ENCODE assay signal across 9 cellular contexts in the genomic region with DNA sequence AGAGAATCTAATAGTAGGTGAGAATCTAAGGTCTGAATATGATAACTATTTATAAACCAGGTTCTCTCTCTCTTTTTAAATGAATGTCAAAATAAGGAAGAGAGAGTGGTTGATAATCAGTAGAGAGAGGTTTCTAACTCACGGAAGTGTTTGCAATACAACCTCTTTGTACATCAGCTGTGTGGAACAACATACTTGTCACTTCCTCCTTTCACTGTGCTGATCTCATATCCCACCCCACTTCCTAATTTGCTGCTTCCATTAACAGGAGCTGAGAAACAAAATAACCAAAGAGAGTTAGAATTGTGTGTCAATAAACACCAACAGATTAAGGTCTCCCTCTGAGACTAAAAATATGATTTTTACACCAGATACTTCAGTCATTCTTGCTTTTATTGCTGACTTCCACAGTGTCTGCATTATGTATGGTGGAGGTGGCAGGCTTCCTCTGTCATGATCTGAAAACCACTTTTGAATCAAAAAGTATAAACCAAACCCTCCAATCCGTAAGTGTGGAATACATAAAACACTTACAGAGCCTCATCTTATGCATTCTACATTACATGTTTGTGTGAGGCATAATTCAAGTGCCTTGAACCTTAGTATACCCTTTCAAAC. TPM values are rescaled to one million over a fixed set of nuclear protein-coding genes. Genes with fewer than 3 reads are reported as not detected.
DNase-seq lines count a peak whose midpoint lies in the region; ATAC-seq, FAIRE-seq and TF ChIP-seq lines count a peak whose summit lies in the region.
"Had no signal": no experiment of that assay in that cellular context is flagged by ENCODE, and none has a peak within 500 bp of the region (broad histone marks: within the 10 kb centered on the region; RNA-seq: fewer than 3 reads in every experiment).

No MANE protein-coding gene starts in this region.

- H3K4me1 ChIP-seq in right lobe of liver: peaks cover 0 to 11% (median 3%) of the 10 kb centered on the region in 4 donors

- TF ChIP-seq POLR2A in right lobe of liver (IDR thresholded peaks at IDR 0.05): no peak

- H3K4me3 Mint-ChIP-seq in T-helper 17 cell: no peak overlapping the region

- no peak for FAIRE-seq in urothelium cell line (lab: Jason Lieb, UNC)

- H3K36me3 Mint-ChIP-seq in T-helper 17 cell (ENCODE audit: low read depth): peaks cover 6% of the 10 kb centered on the region

- H3K27ac Mint-ChIP-seq in T-helper 17 cell: peak overlapping the region; percentile 93

- ATAC-seq in HG02981 (IDR thresholded peaks at IDR 0.05; ENCODE audit: unreplicated experiment) (peak; percentile 85), T-helper 17 cell (peak; percentile 76), right lobe of liver (peak; percentile 65 to 76 (median 75))

- DNase-seq in DMS153 (lab: John Stamatoyannopoulos, UW) (peak; percentile 1), DMS153 treated with DMSO at 0.1 percent for 48 hours (lab: John Stamatoyannopoulos, UW; ENCODE audit: unreplicated experiment) (no peak), T-helper 17 cell (no peak), right lobe of liver (no peak), hepatic stellate cell (ENCODE audit: low spot score) (no peak), urothelium cell line (ENCODE audit: low spot score) (no peak), DMS 273 (lab: John Stamatoyannopoulos, UW; ENCODE audit: unreplicated experiment) (no peak)

- no peaks in the 10 kb centered on the region for H3K27me3 ChIP-seq in right lobe of liver

- H3K4me1 Mint-ChIP-seq in T-helper 17 cell: peaks cover 56% of the 10 kb centered on the region

- no peaks in the 10 kb centered on the region for H3K9me3 ChIP-seq in T-helper 17 cell (ENCODE audit: control insufficient read depth, low read length, poor library complexity, severe bottlenecking)
- H3K9me3 ChIP-seq in right lobe of liver: no peaks in the 10 kb centered on the region

- TF ChIP-seq CTCF in right lobe of liver (IDR thresholded peaks at IDR 0.05): no peak

- no peak overlapping the region for H3K4me3 ChIP-seq in right lobe of liver

- H3K36me3 ChIP-seq in right lobe of liver: no peaks in the 10 kb centered on the region

- H3K27ac ChIP-seq in right lobe of liver: peak overlapping the region in 2 of 3 donors; percentile 20 to 52
- H3K27ac ChIP-seq: 22Rv1 had no signal

- H3K27me3 Mint-ChIP-seq in T-helper 17 cell: no peaks in the 10 kb centered on the region

- WGBS in right lobe of liver (ENCODE audit: insufficient coverage, low coverage, low lambda C conversion rate, missing lambda C conversion rate): 47% methylated on average over 2 of the region's 2 CpGs

- intact Hi-C loops in right lobe of liver (cut with DNase I): no loop called here

RNA-seq across cellular contexts. Expression of a gene that starts 25.0 kb away (rescaled TPM):
- total RNA-seq in T-helper 17 cell (10 to 100 TPM; 30.3 to 32.0 TPM), right lobe of liver (10 to 100 TPM; 15.5 to 26.4 (median 17.8) TPM)
